In the genomic region with DNA sequence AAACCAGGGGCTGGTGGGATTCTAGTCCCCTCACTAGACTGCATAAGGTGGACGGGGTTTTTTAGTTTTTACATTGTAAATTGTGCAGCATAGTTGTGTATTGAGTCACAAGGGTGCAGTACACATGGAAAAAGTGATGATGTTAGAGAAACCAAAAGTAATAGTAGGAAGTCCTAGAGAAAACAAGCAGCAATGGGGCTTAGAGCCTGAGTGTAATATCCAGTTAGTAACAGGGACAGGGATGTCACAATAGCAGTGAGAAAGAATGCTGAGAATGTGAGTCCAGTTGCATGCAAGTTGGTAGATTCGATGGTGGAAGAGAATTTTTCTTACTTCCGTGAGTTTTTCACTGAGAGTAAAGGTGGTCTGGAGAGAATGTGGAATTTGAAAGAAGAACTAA, we compare ENCODE assay signal across 28 cellular contexts.
DNase-seq lines count a peak whose midpoint lies in the region; ATAC-seq, FAIRE-seq and TF ChIP-seq lines count a peak whose summit lies in the region.
"Had no signal": no experiment of that assay in that cellular context is flagged by ENCODE, and none has a peak within 500 bp of the region (broad histone marks: within the 10 kb centered on the region; RNA-seq: fewer than 3 reads in every experiment).

No MANE protein-coding gene starts in this region.

- H3K4me3 Mint-ChIP-seq in GM23338 = no peak overlapping the region
- H3K4me3 Mint-ChIP-seq: activated CD4-positive, alpha-beta T cell treated with anti-CD3 and anti-CD28 coated beads, Interleukin-2, amount 10 ng/mL, durations not matched to agents 24 days and 14 days; activated CD8-positive, alpha-beta memory T cell treated with anti-CD3 and anti-CD28 coated beads, Interleukin-2, amount 10 ng/mL, durations not matched to agents 7 days and 5 days; B cell; endodermal cell; natural killer cell treated with Interleukin-12 subunit alpha and Interleukin-12 subunit beta and Interleukin-15 and Interleukin-18, amount 100 ng/mL, for 72 hours; stimulated activated effector memory CD8-positive, alpha-beta T cell treated with anti-CD3 and anti-CD28 coated beads, Interleukin-12 subunit alpha, Interleukin-12 subunit beta, amount 100 ng/mL, for 72 hours; T-helper 17 cell had no signal

- H3K36me3 Mint-ChIP-seq in GM23338 (ENCODE audit: low read depth) = no peaks in the 10 kb centered on the region
- H3K36me3 Mint-ChIP-seq: activated CD8-positive, alpha-beta memory T cell treated with anti-CD3 and anti-CD28 coated beads, Interleukin-2, amount 10 ng/mL, durations not matched to agents 7 days and 5 days had no signal

- no peak overlapping the region for H3K27ac ChIP-seq in GM23338 (ENCODE audit: low read depth)
- no peak overlapping the region for H3K27ac ChIP-seq in foreskin keratinocyte
- no peak overlapping the region for H3K27ac ChIP-seq in upper lobe of right lung
- H3K27ac ChIP-seq: heart left ventricle, SK-N-MC had no signal

- 0 out of 3 replicates have a peak, but pooled peaks have one; percentile 27 for ATAC-seq in GM23338
- ATAC-seq in foreskin keratinocyte = peak; percentile 53
- no peak for ATAC-seq in upper lobe of right lung
- no peak for ATAC-seq in stimulated activated naive CD8-positive, alpha-beta T cell treated with anti-CD3 and anti-CD28 coated beads, Interleukin-15, Interleukin-2, amounts not matched to agents 100 U/mL and 50 U/mL, for 24 hours
- ATAC-seq: activated CD8-positive, alpha-beta memory T cell treated with anti-CD3 and anti-CD28 coated beads, Interleukin-2, amount 10 ng/mL, durations not matched to agents 7 days and 5 days; activated naive CD4-positive, alpha-beta T cell treated with anti-CD3 and anti-CD28 coated beads, Interleukin-2, amount 50 U/mL, for 72 hours; heart left ventricle; K562; left lobe of liver; natural killer cell treated with Interleukin-12 subunit alpha and Interleukin-12 subunit beta and Interleukin-15 and Interleukin-18, amount 100 ng/mL, for 72 hours; stimulated activated effector memory CD8-positive, alpha-beta T cell treated with anti-CD3 and anti-CD28 coated beads, Interleukin-12 subunit alpha, Interleukin-12 subunit beta, amount 100 ng/mL, for 72 hours; T-helper 17 cell had no signal

- peaks cover 13% of the 10 kb centered on the region for H3K4me1 Mint-ChIP-seq in GM23338
- H3K4me1 Mint-ChIP-seq: activated CD8-positive, alpha-beta memory T cell treated with anti-CD3 and anti-CD28 coated beads, Interleukin-2, amount 10 ng/mL, durations not matched to agents 7 days and 5 days; B cell; stimulated activated effector memory CD8-positive, alpha-beta T cell treated with anti-CD3 and anti-CD28 coated beads, Interleukin-12 subunit alpha, Interleukin-12 subunit beta, amount 100 ng/mL, for 72 hours; T-helper 17 cell had no signal

- H3K9me3 Mint-ChIP-seq in GM23338 = no peaks in the 10 kb centered on the region
- H3K9me3 Mint-ChIP-seq: endodermal cell had no signal

- H3K4me3 ChIP-seq in GM23338 (no peak overlapping the region), upper lobe of right lung (no peak overlapping the region)
- H3K4me3 ChIP-seq: heart left ventricle, K562, SK-N-MC had no signal

- DNase-seq in GM23338 (ENCODE audit: low spot score) (peak; percentile 53), amniotic epithelial cell (ENCODE audit: low read depth) (peak; percentile 47), foreskin keratinocyte (peak in 1 of 2 donors; percentile 35), urothelium cell line (ENCODE audit: low spot score) (peak; percentile 10), upper lobe of right lung (no peak)
- no peak for DNase-seq in stimulated activated CD8-positive, alpha-beta memory T cell treated with anti-CD3 and anti-CD28 coated beads, Interleukin-4, amount 100 ng/mL, for 48 hours
- no peak for DNase-seq in stimulated activated naive CD8-positive, alpha-beta T cell treated with anti-CD3 and anti-CD28 coated beads, Interleukin-15, Interleukin-2, amounts not matched to agents 100 U/mL and 50 U/mL, for 24 hours
- DNase-seq: activated CD4-positive, alpha-beta T cell treated with anti-CD3 and anti-CD28 coated beads, Interleukin-2, amount 10 ng/mL, durations not matched to agents 24 days and 14 days; activated CD8-positive, alpha-beta memory T cell treated with anti-CD3 and anti-CD28 coated beads, Interleukin-2, amount 10 ng/mL, durations not matched to agents 7 days and 5 days; DMS79; endodermal cell; H7; heart left ventricle; midbrain; MM.1S; NCI-H1436 treated with DMSO at 0.1 percent for 48 hours; NCI-H2171; NCI-H526; posterior cingulate gyrus; T-helper 17 cell had no signal

- no peak overlapping the region for H3K4me2 ChIP-seq in GM23338

- H3K79me2 ChIP-seq in GM23338 (replicated peaks; ENCODE audit: insufficient read depth) = no peaks in the 10 kb centered on the region

- no peaks in the 10 kb centered on the region for H3K9me2 ChIP-seq in GM23338 (ENCODE audit: insufficient read depth)

- H3K9me3 ChIP-seq in upper lobe of right lung = no peaks in the 10 kb centered on the region
- H3K9me3 ChIP-seq: heart left ventricle had no signal

- H3K27ac Mint-ChIP-seq in GM23338 = peak overlapping the region; percentile 13; the same call in 1 of the 2 replicates
- H3K27ac Mint-ChIP-seq: activated CD4-positive, alpha-beta T cell treated with anti-CD3 and anti-CD28 coated beads, Interleukin-2, amount 10 ng/mL, durations not matched to agents 24 days and 14 days; activated CD8-positive, alpha-beta memory T cell treated with anti-CD3 and anti-CD28 coated beads, Interleukin-2, amount 10 ng/mL, durations not matched to agents 7 days and 5 days; activated naive CD4-positive, alpha-beta T cell treated with anti-CD3 and anti-CD28 coated beads, Interleukin-2, amount 50 U/mL, for 72 hours; B cell; endodermal cell; natural killer cell treated with Interleukin-12 subunit alpha and Interleukin-12 subunit beta and Interleukin-15 and Interleukin-18, amount 100 ng/mL, for 72 hours; stimulated activated effector memory CD8-positive, alpha-beta T cell treated with anti-CD3 and anti-CD28 coated beads, Interleukin-12 subunit alpha, Interleukin-12 subunit beta, amount 100 ng/mL, for 72 hours; T-helper 17 cell had no signal

- no peaks in the 10 kb centered on the region for H3F3A ChIP-seq in GM23338 (replicated peaks; ENCODE audit: low read depth)

- H3K27me3 Mint-ChIP-seq in GM23338 (ENCODE audit: insufficient read depth, low read depth, poor library complexity) = no peaks in the 10 kb centered on the region
- H3K27me3 Mint-ChIP-seq: activated CD4-positive, alpha-beta T cell treated with anti-CD3 and anti-CD28 coated beads, Interleukin-2, amount 10 ng/mL, durations not matched to agents 24 days and 14 days; activated CD8-positive, alpha-beta memory T cell treated with anti-CD3 and anti-CD28 coated beads, Interleukin-2, amount 10 ng/mL, durations not matched to agents 7 days and 5 days; B cell; natural killer cell treated with Interleukin-12 subunit alpha and Interleukin-12 subunit beta and Interleukin-15 and Interleukin-18, amount 100 ng/mL, for 72 hours; T-helper 17 cell had no signal

- H3K36me3 ChIP-seq in GM23338 (ENCODE audit: insufficient read depth) (no peaks in the 10 kb centered on the region), upper lobe of right lung (no peaks in the 10 kb centered on the region)
- H3K36me3 ChIP-seq: heart left ventricle had no signal

- no peak for FAIRE-seq in urothelium cell line (lab: Jason Lieb, UNC)
- FAIRE-seq: colon, K562 had no signal

- H4K20me1 ChIP-seq in GM23338 (replicated peaks; ENCODE audit: insufficient read depth) = no peaks in the 10 kb centered on the region

- no peak overlapping the region for H2AFZ ChIP-seq in GM23338

- TF ChIP-seq CTCF in GM23338 (conservative IDR thresholded peaks at IDR 0.05; ENCODE audit: low read depth in 2 of 2) (no peak), foreskin keratinocyte (conservative IDR thresholded peaks at IDR 0.05) (no peak), upper lobe of right lung (IDR thresholded peaks at IDR 0.05) (no peak)

- intact Hi-C loops in upper lobe of right lung (cut with DNase I) = no loop called here

- H3K27me3 ChIP-seq in GM23338 (ENCODE audit: insufficient read depth) (no peaks in the 10 kb centered on the region), foreskin keratinocyte (no peaks in the 10 kb centered on the region), upper lobe of right lung (no peaks in the 10 kb centered on the region)
- H3K27me3 ChIP-seq: heart left ventricle had no signal

- H3K4me1 ChIP-seq in GM23338 (ENCODE audit: insufficient read depth) = no peaks in the 10 kb centered on the region; the same call in 1 of the 2 replicates
- H3K4me1 ChIP-seq in foreskin keratinocyte = no peaks in the 10 kb centered on the region
- no peaks in the 10 kb centered on the region for H3K4me1 ChIP-seq in upper lobe of right lung
- H3K4me1 ChIP-seq: heart left ventricle had no signal

Comparison
In these comparisons a context has a peak if more than half of its experiments do, and no peak if none do; other contexts are left out.
1. ATAC-seq: peak in GM23338 (single experiment) and foreskin keratinocyte (single experiment); none in upper lobe of right lung (single experiment) and stimulated activated naive CD8-positive, alpha-beta T cell treated with anti-CD3 and anti-CD28 coated beads, Interleukin-15, Interleukin-2, amounts not matched to agents 100 U/mL and 50 U/mL, for 24 hours (single experiment).
2. DNase-seq: peak in GM23338 (single experiment), amniotic epithelial cell (single experiment) and urothelium cell line (single experiment); none in stimulated activated CD8-positive, alpha-beta memory T cell treated with anti-CD3 and anti-CD28 coated beads, Interleukin-4, amount 100 ng/mL, for 48 hours (single experiment), upper lobe of right lung (single experiment) and stimulated activated naive CD8-positive, alpha-beta T cell treated with anti-CD3 and anti-CD28 coated beads, Interleukin-15, Interleukin-2, amounts not matched to agents 100 U/mL and 50 U/mL, for 24 hours (single experiment).